Comparison of ENCODE assay signal across 1 cellular context in genomic region chr11:64571410-64572091, GRCh38.
TF ChIP-seq lines count a peak whose summit lies in the region.

No MANE protein-coding gene starts in this region.

TF ChIP-seq in IMR-90, 13 proteins besides CTCF, POLR2A, EP300 and RAD21:
- TF ChIP-seq RFX5 (IDR thresholded peaks at IDR 0.05; ENCODE audit: low read depth, low read length): no peak
